ENCODE assay signal across 15 cellular contexts in the genomic region with DNA sequence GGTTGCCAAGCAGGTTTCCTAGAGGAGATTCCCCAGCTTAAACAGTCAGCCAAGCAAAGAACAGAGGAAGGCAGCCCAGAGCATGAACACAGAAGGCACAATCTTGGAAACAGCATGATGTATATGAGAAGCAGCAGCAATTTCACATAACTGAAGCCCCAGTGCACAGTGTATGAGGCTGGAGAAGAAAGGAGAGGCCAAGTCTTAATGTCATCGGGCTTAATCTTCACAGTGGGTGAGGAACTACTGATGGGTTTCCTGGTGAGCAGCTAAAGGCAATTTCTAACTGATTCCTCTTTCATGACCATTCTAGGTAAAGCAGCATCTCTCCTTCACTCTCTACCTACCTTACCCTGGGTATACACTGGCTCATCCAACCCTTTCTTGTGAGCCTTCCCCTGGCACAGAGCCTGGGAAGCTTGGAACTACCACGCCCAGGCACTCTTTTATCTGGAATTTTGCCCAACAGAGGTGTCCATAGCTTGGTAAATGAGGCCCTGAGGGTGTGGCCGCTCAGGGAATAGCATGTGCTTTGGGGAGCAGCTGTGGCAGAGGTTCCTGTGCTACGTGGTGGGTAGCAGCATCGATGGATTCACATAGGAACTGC. TPM values are rescaled to one million over a fixed set of nuclear protein-coding genes. Genes with fewer than 3 reads are reported as not detected.
A peak's percentile ranks its signal among the peaks of the same experiment; 100 is the strongest.
DNase-seq lines count a peak whose midpoint lies in the region; ATAC-seq, FAIRE-seq and TF ChIP-seq lines count a peak whose summit lies in the region.
"Had no signal": no experiment of that assay in that cellular context is flagged by ENCODE, and none has a peak within 500 bp of the region (broad histone marks: within the 10 kb centered on the region; RNA-seq: fewer than 3 reads in every experiment).

No MANE protein-coding gene starts in this region.

- no peak overlapping the region for H2AFZ ChIP-seq in H1 (ENCODE audit: low read length)

- H2BK120ac ChIP-seq in H1 (replicated peaks; ENCODE audit: low read depth, low read length) = no peak overlapping the region

- FAIRE-seq in H1 (lab: Jason Lieb, UNC) = no peak
- FAIRE-seq: GM19239 had no signal

- CTCF ChIA-PET in H1 (lab: Charles Lee; ENCODE audit: partially characterized antibody) = interaction anchor here (0.7 to 3.0 kb wide), 7 partner anchors 9 to 933 kb away, joined by 3 to 11 read pairs (median 4); a partner anchor contains a TSS

- H4K20me1 ChIP-seq in H1 (replicated peaks in 1 of 2; ENCODE audit: control insufficient read depth in 1 of 2, insufficient read depth in 2 of 2, low read length in 2 of 2) = no peaks in the 10 kb centered on the region

- H4K8ac ChIP-seq in H1 (ENCODE audit: extremely low read depth, insufficient read depth, low read length) = no peak overlapping the region

- H3K27me3 Mint-ChIP-seq in activated T-cell treated with anti-CD3 and anti-CD28 coated beads, Interleukin-2, amount 50 U/mL, for 4 hours (ENCODE audit: low read depth) = no peaks in the 10 kb centered on the region

- H3K79me1 ChIP-seq in H1 (ENCODE audit: low read depth, low read length) = no peaks in the 10 kb centered on the region

- DNase-seq in DMS79 (lab: John Stamatoyannopoulos, UW) (peak; percentile 44), NCI-H2029 treated with DMSO at 0.1 percent for 48 hours (lab: John Stamatoyannopoulos, UW) (peak; percentile 96), H1 (ENCODE audit: low read depth in 1 of 2, low spot score in 2 of 2) (no peak), mucosa of gallbladder (ENCODE audit: low spot score) (peak; percentile 51), sciatic nerve (ENCODE audit: low spot score) (no peak), NCI-H510A treated with DMSO at 0.1 percent for 48 hours (lab: John Stamatoyannopoulos, UW) (no peak)
- no peak for DNase-seq in activated T-cell treated with anti-CD3 and anti-CD28 coated beads, Interleukin-2, amount 50 U/mL, for 4 hours
- no peak for DNase-seq in effector memory CD4-positive, alpha-beta T cell
- DNase-seq: activated CD4-positive, alpha-beta T cell treated with anti-CD3 and anti-CD28 coated beads, Interleukin-2, amount 50 U/mL, for 4 hours; AML-193; aorta; NCI-H524 treated with DMSO at 0.1 percent for 48 hours; stimulated activated naive CD4-positive, alpha-beta T cell had no signal

- H3K56ac ChIP-seq in H1 (replicated peaks; ENCODE audit: insufficient read length, low read depth, low read length) = no peak overlapping the region

- peaks cover 2 to 11% (median 5%) of the 10 kb centered on the region in 4 experiments; a peak in 4 of 7 replicates for H3K4me1 ChIP-seq in H1 (replicated peaks in 1 of 4; ENCODE audit: control insufficient read depth in 3 of 4, insufficient read depth in 4 of 4, low read length in 3 of 4)
- no peaks in the 10 kb centered on the region for H3K4me1 ChIP-seq in effector memory CD4-positive, alpha-beta T cell (ENCODE audit: control insufficient read depth, insufficient read depth, low read length, poor library complexity, severe bottlenecking)

- intact Hi-C loops in sciatic nerve (cut with DNase I) = no loop called here

- H4K91ac ChIP-seq in H1 (replicated peaks; ENCODE audit: insufficient read length, low read length) = no peak overlapping the region

- H3K9ac ChIP-seq in H1 (replicated peaks in 1 of 4; ENCODE audit: extremely low read depth in 1 of 4, low read depth in 3 of 4, low read length in 3 of 4) = no peak overlapping the region

- no peak for TF ChIP-seq CTCF in H1 (IDR thresholded peaks at IDR 0.05; ENCODE audit: control extremely low read depth in 1 of 3, insufficient read depth in 1 of 3, low read depth in 1 of 3, low read length in 3 of 3)

- H2BK15ac ChIP-seq in H1 (ENCODE audit: low read length) = no peak overlapping the region

- peak overlapping the region in 1 of 2 experiments; percentile 6; a peak in 1 of 4 replicates for H3K4me2 ChIP-seq in H1 (ENCODE audit: insufficient read depth in 1 of 2, low read depth in 2 of 2, low read length in 2 of 2)

- H3K23ac ChIP-seq in H1 (ENCODE audit: insufficient read length) = no peak overlapping the region

- 87% methylated on average over 5 of the region's 5 CpGs; no CpG with 5 or more reads in 1 of the 2 experiments for WGBS in H1 (ENCODE audit: extremely low coverage in 1 of 2, insufficient coverage in 1 of 2, insufficient read length in 1 of 2, insufficient replicate concordance in 2 of 2, low coverage in 1 of 2, low lambda C conversion rate in 2 of 2, missing lambda C conversion rate in 1 of 2), 2 experiments

- H3K36me3 ChIP-seq in H1 (ENCODE audit: control insufficient read depth in 2 of 4, insufficient read depth in 4 of 4, low read length in 3 of 4) = no peaks in the 10 kb centered on the region
- H3K36me3 ChIP-seq in effector memory CD4-positive, alpha-beta T cell (ENCODE audit: control insufficient read depth, insufficient read depth, low read length) = no peaks in the 10 kb centered on the region

- H3K27ac ChIP-seq in H1 (ENCODE audit: low read depth, low read length) = no peak overlapping the region
- H3K27ac ChIP-seq in effector memory CD4-positive, alpha-beta T cell (ENCODE audit: insufficient read depth, low read length, poor library complexity, severe bottlenecking) = no peak overlapping the region

- TF ChIP-seq EP300 in H1 (IDR thresholded peaks at IDR 0.05; ENCODE audit: borderline replicate concordance in 1 of 2, low read depth in 2 of 2, low read length in 2 of 2) = no peak

- ATAC-seq in sciatic nerve = no peak
- ATAC-seq in activated T-cell treated with anti-CD3 and anti-CD28 coated beads, Interleukin-2, amount 50 U/mL, for 4 hours = no peak
- ATAC-seq: activated T-helper 17 cell treated with anti-CD3 and anti-CD28 coated beads, Interleukin-2, amount 50 U/mL, for 72 hours had no signal

- H3K9me3 ChIP-seq in H1 (ENCODE audit: insufficient read depth in 2 of 2, low read depth in 1 of 2, low read length in 1 of 2) = no peaks in the 10 kb centered on the region
- H3K9me3 ChIP-seq in effector memory CD4-positive, alpha-beta T cell (ENCODE audit: control insufficient read depth, low read length) = no peaks in the 10 kb centered on the region

- H2BK5ac ChIP-seq in H1 (ENCODE audit: low read depth, low read length) = no peak overlapping the region

- POLR2A ChIA-PET in H1 (lab: Charles Lee; ENCODE audit: partially characterized antibody) = interaction anchor here (1.2 kb wide), 1 partner anchor 10 kb away, joined by 3 read pairs; no protein-coding TSS in a partner anchor

- no peak overlapping the region for H3K14ac ChIP-seq in H1 (ENCODE audit: insufficient read length)

- H3K4me1 Mint-ChIP-seq in activated T-cell treated with anti-CD3 and anti-CD28 coated beads, Interleukin-2, amount 50 U/mL, for 4 hours (ENCODE audit: low read depth) = no peaks in the 10 kb centered on the region
- H3K4me1 Mint-ChIP-seq: activated T-helper 17 cell treated with anti-CD3 and anti-CD28 coated beads, Interleukin-2, amount 50 U/mL, for 72 hours had no signal

- no peak for TF ChIP-seq POLR2A in H1 (IDR thresholded peaks at IDR 0.05; ENCODE audit: control extremely low read depth in 1 of 2, low read depth in 2 of 2, low read length in 2 of 2)

- no peaks in the 10 kb centered on the region for H3K36me3 Mint-ChIP-seq in activated T-cell treated with anti-CD3 and anti-CD28 coated beads, Interleukin-2, amount 50 U/mL, for 4 hours (ENCODE audit: insufficient read depth)

- no peak for TF ChIP-seq RAD21 in H1 (IDR thresholded peaks at IDR 0.05 in 1 of 2, conservative IDR thresholded peaks at IDR 0.05 in 1 of 2; ENCODE audit: low read depth in 2 of 2, low read length in 2 of 2)

- H3K79me2 ChIP-seq in H1 (ENCODE audit: control insufficient read depth in 1 of 2, insufficient read depth in 2 of 2, low read length in 2 of 2) = no peaks in the 10 kb centered on the region

- no peak overlapping the region for H2BK20ac ChIP-seq in H1 (ENCODE audit: low read length)

- H3K18ac ChIP-seq in H1 (ENCODE audit: extremely low read depth, low read length) = no peak overlapping the region

- no peak overlapping the region for H3K4ac ChIP-seq in H1 (replicated peaks; ENCODE audit: insufficient read length, low read depth, low read length)

- H3K23me2 ChIP-seq in H1 (ENCODE audit: low read depth, low read length) = no peaks in the 10 kb centered on the region; the same call in 1 of the 2 replicates

- H2BK12ac ChIP-seq in H1 (ENCODE audit: low read depth, low read length) = peak overlapping the region; percentile 34; the same call in 1 of the 2 replicates

- no peaks in the 10 kb centered on the region for H3K9me3 Mint-ChIP-seq in activated T-cell treated with anti-CD3 and anti-CD28 coated beads, Interleukin-2, amount 50 U/mL, for 4 hours
- H3K9me3 Mint-ChIP-seq: activated T-helper 17 cell treated with anti-CD3 and anti-CD28 coated beads, Interleukin-2, amount 50 U/mL, for 72 hours had no signal

- no peak overlapping the region for H3K4me3 Mint-ChIP-seq in activated T-cell treated with anti-CD3 and anti-CD28 coated beads, Interleukin-2, amount 50 U/mL, for 4 hours
- H3K4me3 Mint-ChIP-seq: activated T-helper 17 cell treated with anti-CD3 and anti-CD28 coated beads, Interleukin-2, amount 50 U/mL, for 72 hours had no signal

- no peak overlapping the region for H3K4me3 ChIP-seq in H1 (ENCODE audit: extremely low read depth in 1 of 4, insufficient read depth in 2 of 4, low read depth in 3 of 4, low read length in 4 of 4)
- H3K4me3 ChIP-seq in effector memory CD4-positive, alpha-beta T cell (ENCODE audit: insufficient read depth, low read depth, low read length, poor library complexity, severe bottlenecking) = no peak overlapping the region

- no peak overlapping the region for H4K5ac ChIP-seq in H1 (ENCODE audit: insufficient read length, low read depth, low read length)

- peaks cover 0 to 4% (median 0%) of the 10 kb centered on the region in 4 experiments; a peak in 2 of 7 replicates for H3K27me3 ChIP-seq in H1 (replicated peaks in 1 of 4; ENCODE audit: control insufficient read depth in 3 of 4, extremely low read depth in 1 of 4, insufficient read depth in 3 of 4, low read length in 3 of 4)
- H3K27me3 ChIP-seq in effector memory CD4-positive, alpha-beta T cell (replicated peaks; ENCODE audit: control insufficient read depth, insufficient read depth, low read length, poor library complexity, severe bottlenecking) = no peaks in the 10 kb centered on the region

- H2AK5ac ChIP-seq in H1 (ENCODE audit: low read depth, low read length) = no peak overlapping the region; the same call in 1 of the 2 replicates

RNA-seq across cellular contexts. Expression of a gene that starts 22.0 kb away (rescaled TPM):
- 0.11 and 0.21 TPM in 2 replicates for total RNA-seq in H1 (2021; fragmentation: NEBNext Ultra II Directional; extraction: Animal tissue kit (Norgen Biotek cat#: 25700))
- polyA plus RNA-seq in H1 (2011; rRNA removed) = 0.08 and 0.17 TPM in 2 replicates
- polyA plus RNA-seq in H1 (2011; cell fraction: cytosol; rRNA removed) = 0.18 TPM
- polyA plus RNA-seq in H1 (2011; cell fraction: nucleus; rRNA removed) = 0.39 TPM
- polyA plus RNA-seq in H1 (2012, experiment 1 of 2) = 0.16 to 0.28 TPM (median 0.18 TPM) in 4 replicates
- not detected for polyA plus RNA-seq in H1 (2012, experiment 2 of 2)
- 0.08 TPM for polyA plus RNA-seq in H1 (2013, experiment 1 of 2)
- 0.06 TPM for polyA plus RNA-seq in H1 (2013, experiment 2 of 2)
- polyA minus RNA-seq in H1 (2011; rRNA and poly(A)+ RNA removed) = 0.29 and 0.41 TPM in 2 replicates
- not detected for polyA minus RNA-seq in H1 (2011; cell fraction: cytosol; rRNA and poly(A)+ RNA removed)
- 1.3 TPM for polyA minus RNA-seq in H1 (2011; cell fraction: nucleus; rRNA and poly(A)+ RNA removed)
- not detected for total RNA-seq in mucosa of gallbladder
- not detected for total RNA-seq in sciatic nerve
- total RNA-seq in activated T-cell treated with anti-CD3 and anti-CD28 coated beads, Interleukin-2, amount 50 U/mL, for 4 hours = not detected
- total RNA-seq: activated T-helper 17 cell treated with anti-CD3 and anti-CD28 coated beads, Interleukin-2, amount 50 U/mL, for 72 hours; aorta had no signal

RNA-seq across cellular contexts. Expression of a gene that starts 57.4 kb away (rescaled TPM):
- total RNA-seq in H1 (2021; fragmentation: NEBNext Ultra II Directional; extraction: Animal tissue kit (Norgen Biotek cat#: 25700)) = not detected in 2 replicates
- not detected in 2 replicates for polyA plus RNA-seq in H1 (2011; rRNA removed)
- polyA plus RNA-seq in H1 (2011; cell fraction: cytosol; rRNA removed) = not detected
- polyA plus RNA-seq in H1 (2011; cell fraction: nucleus; rRNA removed) = not detected
- polyA plus RNA-seq in H1 (2012, experiment 1 of 2) = not detected in 4 replicates
- not detected for polyA plus RNA-seq in H1 (2012, experiment 2 of 2)
- not detected for polyA plus RNA-seq in H1 (2013, experiment 1 of 2)
- not detected for polyA plus RNA-seq in H1 (2013, experiment 2 of 2)
- not detected in 2 replicates for polyA minus RNA-seq in H1 (2011; rRNA and poly(A)+ RNA removed)
- not detected for polyA minus RNA-seq in H1 (2011; cell fraction: cytosol; rRNA and poly(A)+ RNA removed)
- not detected for polyA minus RNA-seq in H1 (2011; cell fraction: nucleus; rRNA and poly(A)+ RNA removed)
- total RNA-seq in mucosa of gallbladder (10.7 TPM), sciatic nerve (not detected)
- not detected for total RNA-seq in activated T-cell treated with anti-CD3 and anti-CD28 coated beads, Interleukin-2, amount 50 U/mL, for 4 hours
- total RNA-seq: activated T-helper 17 cell treated with anti-CD3 and anti-CD28 coated beads, Interleukin-2, amount 50 U/mL, for 72 hours; aorta had no signal
- polyA plus RNA-seq: aorta had no signal

Comparison
In these comparisons a context has a peak if more than half of its experiments do, and no peak if none do; other contexts are left out.
1. DNase-seq: peak in DMS79 (single experiment), NCI-H2029 treated with DMSO at 0.1 percent for 48 hours (single experiment) and mucosa of gallbladder (single experiment); none in H1 (0 of 2), sciatic nerve (single experiment), activated T-cell treated with anti-CD3 and anti-CD28 coated beads, Interleukin-2, amount 50 U/mL, for 4 hours (single experiment), effector memory CD4-positive, alpha-beta T cell (0 of 3) and NCI-H510A treated with DMSO at 0.1 percent for 48 hours (single experiment).
2. RNA of a gene that starts 57.4 kb away (total RNA-seq): 10.7 TPM in mucosa of gallbladder (single experiment); not detected in H1, not detected in sciatic nerve (single experiment) and not detected in activated T-cell treated with anti-CD3 and anti-CD28 coated beads, Interleukin-2, amount 50 U/mL, for 4 hours; every median in the first group is over 10 times any median in the second.